10 cellular contexts compared by ENCODE assay signal in the genomic region with DNA sequence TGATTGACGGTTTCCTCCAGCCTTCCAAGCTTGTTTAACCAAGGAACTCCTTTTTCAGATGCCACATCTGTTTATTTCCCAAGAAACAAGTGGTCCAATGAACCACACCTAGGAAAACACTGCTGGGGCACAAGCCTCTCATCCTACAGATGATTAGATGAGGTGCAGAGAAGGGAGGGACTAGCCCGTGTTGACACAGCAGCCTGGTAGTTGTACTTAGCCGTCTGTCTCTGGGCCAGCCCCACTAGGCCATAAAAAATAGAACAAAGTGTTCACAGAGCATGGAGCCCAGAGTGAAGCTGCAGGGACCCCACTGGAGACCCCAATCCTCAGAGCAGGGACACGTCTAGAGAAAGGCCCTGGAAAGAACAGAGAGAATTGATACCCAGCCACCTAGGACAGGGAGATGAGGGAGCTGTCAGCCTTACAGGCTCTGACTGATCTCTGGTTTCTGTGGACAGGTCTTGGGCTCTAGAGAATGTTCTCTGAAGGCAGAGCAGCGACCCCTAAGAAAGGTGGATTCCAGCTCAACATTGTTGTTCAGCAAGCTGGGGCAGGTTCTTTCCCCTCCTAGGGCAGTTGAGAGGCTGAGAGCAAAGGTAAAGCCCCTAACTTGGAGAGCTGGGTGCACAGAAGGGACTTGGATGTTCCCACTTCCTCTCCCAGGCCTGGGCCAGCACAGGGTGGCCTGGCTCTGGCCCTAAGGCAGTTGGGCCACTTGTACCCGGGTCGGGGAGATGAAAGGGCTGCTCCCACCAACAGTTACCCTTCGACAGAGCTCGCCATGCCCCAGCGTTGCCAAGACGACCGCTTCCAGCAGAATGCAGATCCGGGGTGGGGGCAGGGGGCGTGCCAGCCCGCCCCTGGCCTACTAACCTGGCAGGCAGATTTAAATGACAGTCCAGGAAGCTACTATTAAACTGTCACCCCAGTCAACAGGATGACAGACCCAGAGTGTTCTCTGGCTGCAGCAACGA. TPM values are rescaled to one million over a fixed set of nuclear protein-coding genes. Genes with fewer than 3 reads are reported as not detected.
DNase-seq lines count a peak whose midpoint lies in the region; ATAC-seq and TF ChIP-seq lines count a peak whose summit lies in the region.
"Had no signal": no experiment of that assay in that cellular context is flagged by ENCODE, and none has a peak within 500 bp of the region (broad histone marks: within the 10 kb centered on the region; RNA-seq: fewer than 3 reads in every experiment).

No MANE protein-coding gene starts in this region.

- no peak overlapping the region for H3K4me2 ChIP-seq in mammary epithelial cell (ENCODE audit: insufficient read depth, low read depth, low read length)
- H3K4me2 ChIP-seq in PC-9 = no peak overlapping the region

- H3K9me3 Mint-ChIP-seq in MCF 10A (ENCODE audit: unreplicated experiment) = no peaks in the 10 kb centered on the region
- H3K9me3 Mint-ChIP-seq in effector memory CD8-positive, alpha-beta T cell = no peaks in the 10 kb centered on the region
- H3K9me3 Mint-ChIP-seq: nephron had no signal

- H3K27me3 Mint-ChIP-seq in MCF 10A (ENCODE audit: insufficient read depth, unreplicated experiment) = no peaks in the 10 kb centered on the region
- H3K27me3 Mint-ChIP-seq in effector memory CD8-positive, alpha-beta T cell = no peaks in the 10 kb centered on the region

- DNase-seq in MCF 10A (ENCODE audit: unreplicated experiment) (no peak), mammary epithelial cell (no peak), NCI-H1694 treated with DMSO at 0.1 percent for 48 hours (lab: John Stamatoyannopoulos, UW) (peak; percentile 20), upper lobe of right lung (peak; percentile 72), brain microvascular endothelial cell (no peak), PC-9 (no peak), iPS-NIHi7 (ENCODE audit: extremely low spot score) (no peak)
- no peak for DNase-seq in effector memory CD8-positive, alpha-beta T cell
- DNase-seq: COR-L47 had no signal

- H3K36me3 Mint-ChIP-seq in MCF 10A (ENCODE audit: insufficient read depth, unreplicated experiment) = peaks cover 7% of the 10 kb centered on the region
- no peaks in the 10 kb centered on the region for H3K36me3 Mint-ChIP-seq in effector memory CD8-positive, alpha-beta T cell (ENCODE audit: insufficient read depth)

- no peak overlapping the region for H3K4me3 Mint-ChIP-seq in MCF 10A (ENCODE audit: unreplicated experiment)
- H3K4me3 Mint-ChIP-seq in effector memory CD8-positive, alpha-beta T cell = no peak overlapping the region

- H2AFZ ChIP-seq in mammary epithelial cell (ENCODE audit: low read depth, low read length) (no peak overlapping the region), PC-9 (no peak overlapping the region)

- intact Hi-C loops in MCF 10A (cut with micrococcal nuclease) = no loop called here
- intact Hi-C loops in mammary epithelial cell (cut with micrococcal nuclease) = no loop called here
- intact Hi-C loops in upper lobe of right lung (cut with DNase I) = no loop called here
- intact Hi-C loops in PC-9 (cut with micrococcal nuclease; ENCODE audit: unreplicated experiment) = no loop called here

- dilution Hi-C loops in mammary epithelial cell (cut with HindIII; ENCODE audit: low sequenced_read_pairs) = loop anchor here (10.0 kb wide), 1 partner anchor 61 kb away; the partner anchor contains the start of gene MAGOH

- TF ChIP-seq CTCF in MCF 10A (IDR thresholded peaks at IDR 0.05; ENCODE audit: unreplicated experiment) = no peak
- TF ChIP-seq CTCF in mammary epithelial cell (conservative IDR thresholded peaks at IDR 0.05 in 1 of 2, IDR thresholded peaks at IDR 0.05 in 1 of 2; ENCODE audit: extremely low read depth in 1 of 2, insufficient read depth in 1 of 2, low read depth in 1 of 2, low read length in 2 of 2) = no peak
- TF ChIP-seq CTCF in upper lobe of right lung (IDR thresholded peaks at IDR 0.05) = no peak
- no peak for TF ChIP-seq CTCF in brain microvascular endothelial cell (IDR thresholded peaks at IDR 0.05; ENCODE audit: low read depth, low read length, missing control alignments)
- TF ChIP-seq CTCF in PC-9 (conservative IDR thresholded peaks at IDR 0.05) = no peak

- H3K4me1 Mint-ChIP-seq in MCF 10A (ENCODE audit: insufficient read depth, unreplicated experiment) = peaks cover 19% of the 10 kb centered on the region
- H3K4me1 Mint-ChIP-seq in effector memory CD8-positive, alpha-beta T cell (ENCODE audit: low read depth in 2 of 2) = peaks cover 25 to 33% of the 10 kb centered on the region in 2 donors

- H3K9ac ChIP-seq in mammary epithelial cell (ENCODE audit: insufficient read depth, low read length) = no peak overlapping the region

- no peaks in the 10 kb centered on the region for H4K20me1 ChIP-seq in mammary epithelial cell (ENCODE audit: insufficient read depth, low read length)
- peaks cover 42% of the 10 kb centered on the region for H4K20me1 ChIP-seq in PC-9 (ENCODE audit: insufficient read depth)

- H3F3A ChIP-seq in PC-9 (ENCODE audit: insufficient read depth, low read depth) = peaks cover 3% of the 10 kb centered on the region; the same call in 1 of the 2 replicates

- H3K9me2 ChIP-seq in PC-9 (ENCODE audit: insufficient read depth) = no peaks in the 10 kb centered on the region

- peak; percentile 41 for ATAC-seq in effector memory CD8-positive, alpha-beta T cell (replicated peaks)
- peak; percentile 75 for ATAC-seq in upper lobe of right lung

- CTCF ChIA-PET in MCF 10A (lab: Yijun Ruan, JAX) (interaction anchor here (0.6 to 6.2 kb wide), 5 partner anchors 10 to 95 kb away, joined by 3 to 43 read pairs (median 3); no protein-coding TSS in a partner anchor), mammary epithelial cell (lab: Charles Lee; ENCODE audit: low non-redundant PET) (no interaction called here), PC-9 (lab: Charles Lee) (interaction anchor here (0.6 kb wide), 1 partner anchor 98 kb away, joined by 3 read pairs; no protein-coding TSS in a partner anchor)

- H3K4me1 ChIP-seq in mammary epithelial cell (ENCODE audit: insufficient read depth, low read length) = peaks cover 36% of the 10 kb centered on the region
- H3K4me1 ChIP-seq in upper lobe of right lung = peaks cover 13% of the 10 kb centered on the region
- peaks cover 17% of the 10 kb centered on the region for H3K4me1 ChIP-seq in PC-9 (replicated peaks; ENCODE audit: insufficient read depth)

- H3K36me3 ChIP-seq in mammary epithelial cell (ENCODE audit: insufficient read depth, low read length) (no peaks in the 10 kb centered on the region), upper lobe of right lung (no peaks in the 10 kb centered on the region), brain microvascular endothelial cell (replicated peaks) (no peaks in the 10 kb centered on the region), PC-9 (ENCODE audit: low read depth) (no peaks in the 10 kb centered on the region)

- no peaks in the 10 kb centered on the region for H3K9me3 ChIP-seq in mammary epithelial cell (replicated peaks; ENCODE audit: insufficient read depth, low read length)
- no peaks in the 10 kb centered on the region for H3K9me3 ChIP-seq in upper lobe of right lung
- no peaks in the 10 kb centered on the region for H3K9me3 ChIP-seq in PC-9 (ENCODE audit: insufficient read depth, low read depth)

- 72% methylated on average over 8 of the region's 16 CpGs for WGBS in mammary epithelial cell (ENCODE audit: low coverage, missing lambda C conversion rate)

- POLR2A ChIA-PET in MCF 10A (lab: Yijun Ruan, JAX) = interaction anchor here (1.0 kb wide), 1 partner anchor 9 kb away, joined by 3 read pairs; no protein-coding TSS in a partner anchor
- POLR2A ChIA-PET in PC-9 (lab: Charles Lee; ENCODE audit: unreplicated experiment) = no interaction called here

- H3K4me3 ChIP-seq in mammary epithelial cell (replicated peaks in 1 of 3; ENCODE audit: insufficient read depth in 1 of 3, low read depth in 2 of 3, low read length in 3 of 3) = no peak overlapping the region
- H3K4me3 ChIP-seq in upper lobe of right lung = no peak overlapping the region
- no peak overlapping the region for H3K4me3 ChIP-seq in brain microvascular endothelial cell (ENCODE audit: low read depth, low read length)
- no peak overlapping the region for H3K4me3 ChIP-seq in PC-9

- H3K79me2 ChIP-seq in mammary epithelial cell (ENCODE audit: insufficient read depth, low read length) (peaks cover 93% of the 10 kb centered on the region), PC-9 (ENCODE audit: low read depth) (peaks cover 38% of the 10 kb centered on the region; the same call in 1 of the 2 replicates)

- in situ Hi-C loops in mammary epithelial cell (cut with MboI; ENCODE audit: low sequenced_read_pairs in 2 of 2) = no loop called here
- in situ Hi-C loops in brain microvascular endothelial cell (cut with HindIII; ENCODE audit: low pct_ligation_motif_present, low sequenced_read_pairs) = no loop called here

- H3K27ac ChIP-seq in mammary epithelial cell (ENCODE audit: insufficient read depth, low read depth, low read length) (no peak overlapping the region), upper lobe of right lung (peak overlapping the region; percentile 3), brain microvascular endothelial cell (no peak overlapping the region), PC-9 (no peak overlapping the region)

- H3K27me3 ChIP-seq in mammary epithelial cell (ENCODE audit: insufficient read depth, low read length) (no peaks in the 10 kb centered on the region), upper lobe of right lung (no peaks in the 10 kb centered on the region), brain microvascular endothelial cell (replicated peaks) (no peaks in the 10 kb centered on the region), PC-9 (ENCODE audit: insufficient read depth, low read depth) (no peaks in the 10 kb centered on the region)

- H3K27ac Mint-ChIP-seq in MCF 10A (ENCODE audit: low read depth, unreplicated experiment) = peak overlapping the region; percentile 84
- H3K27ac Mint-ChIP-seq in effector memory CD8-positive, alpha-beta T cell = peak overlapping the region; percentile 91 to 95

- BruUV-seq in MCF 10A (replicated peaks; lab: Mats Ljungman, UMichigan) (no TSS peak), mammary epithelial cell (replicated peaks; lab: Mats Ljungman, UMichigan) (no TSS peak), PC-9 (replicated peaks; lab: Mats Ljungman, UMichigan) (no TSS peak)

RNA-seq across cellular contexts. Expression of gene LRP8, which starts 31.8 kb away (rescaled TPM):
- 21.5 and 21.8 TPM in 2 replicates for total RNA-seq in MCF 10A (2022)
- 10 to 100 TPM; 18.5 to 50.1 TPM for total RNA-seq in mammary epithelial cell
- polyA plus RNA-seq in mammary epithelial cell = 68.6 TPM
- polyA minus RNA-seq in mammary epithelial cell = 212 TPM
- 11.6 TPM for total RNA-seq in upper lobe of right lung
- total RNA-seq in PC-9 (2021) = 62.1 and 85.3 TPM in 2 replicates

RNA-seq across cellular contexts. Expression of gene MAGOH, which starts 57.7 kb away (rescaled TPM):
- total RNA-seq in MCF 10A (2022) (68.2 and 70.3 TPM in 2 replicates), mammary epithelial cell (10 to 100 TPM; 15.8 to 43.8 TPM), upper lobe of right lung (38.8 TPM), PC-9 (2021) (48.0 and 75.7 TPM in 2 replicates)
- polyA plus RNA-seq in mammary epithelial cell = 17.8 TPM
- polyA minus RNA-seq in mammary epithelial cell = 57.4 TPM

Comparison
In these comparisons a context has a peak if more than half of its experiments do, and no peak if none do; other contexts are left out.
1. DNase-seq: peak in NCI-H1694 treated with DMSO at 0.1 percent for 48 hours (single experiment) and upper lobe of right lung (single experiment); none in MCF 10A (single experiment), mammary epithelial cell (single experiment), effector memory CD8-positive, alpha-beta T cell (0 of 3), brain microvascular endothelial cell (single experiment), PC-9 (0 of 2) and iPS-NIHi7 (single experiment).